In genomic region chr4:169619518-169619957, GRCh38 we compare ENCODE assay signal across 1 cellular context.
A peak's percentile ranks its signal among the peaks of the same experiment; 100 is the strongest.
TF ChIP-seq lines count a peak whose summit lies in the region.

No MANE protein-coding gene starts in this region.

TF ChIP-seq in GM12878, 131 proteins besides CTCF, POLR2A, EP300 and RAD21 (continued from another document):
- TF ChIP-seq ZBTB40 (IDR thresholded peaks at IDR 0.05; ENCODE audit: borderline replicate concordance) (0 out of 2 replicates have a peak, but pooled peaks have one; percentile 12), SPI1 (IDR thresholded peaks at IDR 0.05; ENCODE audit: borderline replicate concordance, insufficient read depth, low read depth, low read length) (no peak), PML (IDR thresholded peaks at IDR 0.05; ENCODE audit: low read length) (peak; percentile 24; the same call in 1 of the 2 replicates), POLR2AphosphoS5 (IDR thresholded peaks at IDR 0.05; ENCODE audit: low read length) (0 out of 2 replicates have a peak, but pooled peaks have one; percentile 18), STAT3 (IDR thresholded peaks at IDR 0.05; ENCODE audit: low read depth, low read length) (no peak), ATF7 (IDR thresholded peaks at IDR 0.05; ENCODE audit: low read depth) (no peak), GATAD2B (conservative IDR thresholded peaks at IDR 0.05; ENCODE audit: low read depth) (no peak), EED (IDR thresholded peaks at IDR 0.05; ENCODE audit: low read depth) (no peak), IRF5 (IDR thresholded peaks at IDR 0.05; ENCODE audit: borderline replicate concordance) (no peak), MTA3 (IDR thresholded peaks at IDR 0.05; ENCODE audit: borderline replicate concordance, low read length) (peak; percentile 71; the same call in 1 of the 2 replicates), MTA2 (IDR thresholded peaks at IDR 0.05; ENCODE audit: low read depth) (no peak), RUNX3 (IDR thresholded peaks at IDR 0.05; ENCODE audit: low read length) (peak; percentile 37; the same call in 1 of the 2 replicates), CHD1 (IDR thresholded peaks at IDR 0.05; ENCODE audit: low read depth, low read length) (no peak), TAF1 (IDR thresholded peaks at IDR 0.05; ENCODE audit: borderline replicate concordance, low read depth, low read length) (no peak), POU2F2 (IDR thresholded peaks at IDR 0.05; ENCODE audit: borderline replicate concordance, low read depth, low read length) (peak; percentile 90; the same call in 2 of the 3 replicates), FOXM1 (IDR thresholded peaks at IDR 0.05; ENCODE audit: low read depth, low read length) (peak; percentile 36; the same call in 1 of the 2 replicates), YY1 (IDR thresholded peaks at IDR 0.05; ENCODE audit: low read depth, low read length) (peak; percentile 83), RCOR1 (conservative IDR thresholded peaks at IDR 0.05; ENCODE audit: low read depth, low read length) (no peak), SUPT20H (IDR thresholded peaks at IDR 0.05; ENCODE audit: borderline replicate concordance, control insufficient read depth, low read depth, low read length) (no peak), NR2F1 (conservative IDR thresholded peaks at IDR 0.05) (no peak), SIN3A (IDR thresholded peaks at IDR 0.05; ENCODE audit: low read depth, low read length) (no peak), ZBED1 (IDR thresholded peaks at IDR 0.05; ENCODE audit: borderline replicate concordance) (0 out of 2 replicates have a peak, but pooled peaks have one; percentile 44), USF2 (IDR thresholded peaks at IDR 0.05; ENCODE audit: borderline replicate concordance, low read depth, low read length) (no peak)
- TF ChIP-seq, protein P1, sequence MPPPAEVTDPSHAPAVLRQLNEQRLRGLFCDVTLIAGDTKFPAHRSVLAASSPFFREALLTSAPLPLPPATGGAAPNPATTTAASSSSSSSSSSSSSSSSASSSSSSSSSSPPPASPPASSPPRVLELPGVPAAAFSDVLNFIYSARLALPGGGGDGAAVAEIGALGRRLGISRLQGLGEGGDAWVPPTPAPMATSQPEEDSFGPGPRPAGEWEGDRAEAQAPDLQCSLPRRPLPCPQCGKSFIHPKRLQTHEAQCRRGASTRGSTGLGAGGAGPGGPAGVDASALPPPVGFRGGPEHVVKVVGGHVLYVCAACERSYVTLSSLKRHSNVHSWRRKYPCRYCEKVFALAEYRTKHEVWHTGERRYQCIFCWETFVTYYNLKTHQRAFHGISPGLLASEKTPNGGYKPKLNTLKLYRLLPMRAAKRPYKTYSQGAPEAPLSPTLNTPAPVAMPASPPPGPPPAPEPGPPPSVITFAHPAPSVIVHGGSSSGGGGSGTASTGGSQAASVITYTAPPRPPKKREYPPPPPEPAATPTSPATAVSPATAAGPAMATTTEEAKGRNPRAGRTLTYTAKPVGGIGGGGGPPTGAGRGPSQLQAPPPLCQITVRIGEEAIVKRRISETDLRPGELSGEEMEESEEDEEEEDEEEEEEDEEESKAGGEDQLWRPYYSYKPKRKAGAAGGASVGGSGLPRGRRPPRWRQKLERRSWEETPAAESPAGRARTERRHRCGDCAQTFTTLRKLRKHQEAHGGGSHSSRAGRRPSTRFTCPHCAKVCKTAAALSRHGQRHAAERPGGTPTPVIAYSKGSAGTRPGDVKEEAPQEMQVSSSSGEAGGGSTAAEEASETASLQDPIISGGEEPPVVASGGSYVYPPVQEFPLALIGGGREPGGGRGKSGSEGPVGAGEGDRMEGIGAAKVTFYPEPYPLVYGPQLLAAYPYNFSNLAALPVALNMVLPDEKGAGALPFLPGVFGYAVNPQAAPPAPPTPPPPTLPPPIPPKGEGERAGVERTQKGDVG (CRISPR knock-in tag; IDR thresholded peaks at IDR 0.05), result no peak
- TF ChIP-seq, protein P2, sequence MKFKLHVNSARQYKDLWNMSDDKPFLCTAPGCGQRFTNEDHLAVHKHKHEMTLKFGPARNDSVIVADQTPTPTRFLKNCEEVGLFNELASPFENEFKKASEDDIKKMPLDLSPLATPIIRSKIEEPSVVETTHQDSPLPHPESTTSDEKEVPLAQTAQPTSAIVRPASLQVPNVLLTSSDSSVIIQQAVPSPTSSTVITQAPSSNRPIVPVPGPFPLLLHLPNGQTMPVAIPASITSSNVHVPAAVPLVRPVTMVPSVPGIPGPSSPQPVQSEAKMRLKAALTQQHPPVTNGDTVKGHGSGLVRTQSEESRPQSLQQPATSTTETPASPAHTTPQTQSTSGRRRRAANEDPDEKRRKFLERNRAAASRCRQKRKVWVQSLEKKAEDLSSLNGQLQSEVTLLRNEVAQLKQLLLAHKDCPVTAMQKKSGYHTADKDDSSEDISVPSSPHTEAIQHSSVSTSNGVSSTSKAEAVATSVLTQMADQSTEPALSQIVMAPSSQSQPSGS (IDR thresholded peaks at IDR 0.05; ENCODE audit: low read length), result peak; percentile 55
- TF ChIP-seq, protein P3, sequence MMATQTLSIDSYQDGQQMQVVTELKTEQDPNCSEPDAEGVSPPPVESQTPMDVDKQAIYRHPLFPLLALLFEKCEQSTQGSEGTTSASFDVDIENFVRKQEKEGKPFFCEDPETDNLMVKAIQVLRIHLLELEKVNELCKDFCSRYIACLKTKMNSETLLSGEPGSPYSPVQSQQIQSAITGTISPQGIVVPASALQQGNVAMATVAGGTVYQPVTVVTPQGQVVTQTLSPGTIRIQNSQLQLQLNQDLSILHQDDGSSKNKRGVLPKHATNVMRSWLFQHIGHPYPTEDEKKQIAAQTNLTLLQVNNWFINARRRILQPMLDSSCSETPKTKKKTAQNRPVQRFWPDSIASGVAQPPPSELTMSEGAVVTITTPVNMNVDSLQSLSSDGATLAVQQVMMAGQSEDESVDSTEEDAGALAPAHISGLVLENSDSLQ (IDR thresholded peaks at IDR 0.05), result no peak
